8 cellular contexts compared by ENCODE assay signal in the genomic region with DNA sequence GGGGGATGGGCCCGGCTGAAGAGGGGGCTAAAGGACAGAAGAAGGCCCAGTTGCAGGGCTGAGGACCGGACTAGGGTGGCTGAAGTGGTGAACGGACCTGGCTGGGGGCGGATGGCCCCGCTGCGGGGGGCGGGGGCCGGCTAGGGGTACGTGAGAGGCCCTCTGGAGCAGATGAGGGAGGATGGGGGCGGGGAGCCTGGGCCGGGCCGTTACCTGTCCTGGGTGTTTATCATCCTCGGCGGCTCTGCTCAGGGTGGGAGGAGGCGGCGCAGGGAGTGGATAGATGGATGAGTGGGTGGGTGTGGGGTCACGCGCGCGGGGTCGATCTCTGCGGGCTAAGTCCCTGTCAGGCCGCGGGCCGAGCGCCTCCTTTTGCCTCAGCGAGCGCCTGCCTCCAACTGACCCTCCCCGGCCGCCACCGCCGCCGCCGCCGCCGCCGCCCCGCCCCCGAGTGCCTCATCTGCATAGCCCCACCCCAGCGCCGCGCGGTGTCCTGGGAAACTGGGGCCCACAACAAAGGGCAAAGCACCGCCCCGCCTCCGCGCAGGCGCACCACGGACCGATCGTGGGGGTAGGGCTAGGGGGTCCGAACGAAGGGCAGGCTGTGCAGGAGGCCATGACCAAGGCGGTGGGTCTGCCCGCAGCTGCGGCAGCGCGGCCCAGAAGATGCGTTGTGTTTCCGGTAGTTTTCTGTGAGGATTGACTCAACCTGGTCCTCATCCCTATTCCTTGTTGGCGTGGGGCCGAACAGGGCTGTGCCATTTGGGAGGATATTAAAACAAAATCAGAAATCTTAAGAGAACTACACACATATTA.
DNase-seq lines count a peak whose midpoint lies in the region; ATAC-seq and TF ChIP-seq lines count a peak whose summit lies in the region.

No MANE protein-coding gene starts in this region.

- no peak for TF ChIP-seq CTCF in AG10803 (conservative IDR thresholded peaks at IDR 0.05; ENCODE audit: low read length)
- TF ChIP-seq CTCF in choroid plexus epithelial cell (conservative IDR thresholded peaks at IDR 0.05; ENCODE audit: low read depth, low read length), result no peak

- DNase-seq in AG10803 (ENCODE audit: low read depth), result peak; percentile 88
- peak; percentile 94 for DNase-seq in GM19238 (ENCODE audit: insufficient read length, low spot score)
- peak; percentile 95 to 96 for DNase-seq in NCI-H524 (lab: John Stamatoyannopoulos, UW)
- DNase-seq in activated CD4-positive, alpha-beta T cell treated with anti-CD3 and anti-CD28 coated beads for 4 hours, result peak; percentile 94 to 95
- DNase-seq in choroid plexus epithelial cell (ENCODE audit: low read depth), result peak; percentile 89
- DNase-seq in left colon, result peak; percentile 96 to 99
- peak; percentile 91 to 96 (median 94) for DNase-seq in stimulated activated CD4-positive, alpha-beta T cell treated with anti-CD3 and anti-CD28 coated beads, Interleukin-1b, Interleukin-23, amount 100 ng/mL, for 24 hours (ENCODE audit: low read depth in 4 of 4, low spot score in 1 of 4)

- H3K4me3 ChIP-seq in AG10803 (ENCODE audit: low read length) (peak overlapping the region; percentile 87), choroid plexus epithelial cell (ENCODE audit: low read depth, low read length) (peak overlapping the region; percentile 85)

- peak; percentile 47 for ATAC-seq in HG03457 (IDR thresholded peaks at IDR 0.05; ENCODE audit: unreplicated experiment)
- peak; percentile 97 for ATAC-seq in left colon

- intact Hi-C loops in left colon (cut with DNase I, micrococcal nuclease), result no loop called here

Comparison
In these comparisons a context has a peak if more than half of its experiments do, and no peak if none do; other contexts are left out.
1. Peak in every context shown above with its lines: DNase-seq, ATAC-seq and H3K4me3 ChIP-seq.